28 cellular contexts compared by ENCODE assay signal in the genomic region with DNA sequence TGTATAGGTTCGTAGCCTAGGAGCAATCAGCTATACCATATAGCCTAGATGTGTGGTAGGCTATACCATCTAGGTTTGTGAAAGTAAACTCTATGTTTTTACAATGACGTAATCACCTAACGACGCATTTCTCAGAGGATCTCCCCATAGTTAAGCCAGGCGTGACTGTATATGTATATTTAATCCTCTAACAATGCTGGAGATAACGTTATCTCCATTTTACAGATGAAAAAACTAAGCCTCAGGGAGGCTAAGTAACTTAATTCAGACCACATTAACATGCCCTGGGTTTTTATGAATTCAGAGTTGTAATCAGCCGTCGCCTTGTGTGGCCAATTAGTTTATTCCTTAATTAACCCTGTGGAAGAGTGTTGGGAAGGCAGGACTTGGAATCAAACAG.
"Had no signal": no experiment of that assay in that cellular context is flagged by ENCODE, and none has a peak within 500 bp of the region (broad histone marks: within the 10 kb centered on the region; RNA-seq: fewer than 3 reads in every experiment).

No MANE protein-coding gene starts in this region.

- H3K9me3 Mint-ChIP-seq: activated CD4-positive, alpha-beta memory T cell treated with anti-CD3 and anti-CD28 coated beads, Interleukin-2, amount 10 ng/mL, durations not matched to agents 7 days and 5 days; activated T-cell treated with anti-CD3 and anti-CD28 coated beads, Interleukin-2, amount 50 U/mL, for 24 hours; activated T-cell treated with anti-CD3 and anti-CD28 coated beads, Interleukin-2, amount 50 U/mL, for 72 hours; central memory CD8-positive, alpha-beta T cell; dendritic cell treated with granulocyte-macrophage colony-stimulating factor and Interleukin-4, amounts not matched to agents 40 ng/mL and 50 ng/mL, for 4 days; endodermal cell had no signal

- H3K27ac Mint-ChIP-seq: activated CD4-positive, alpha-beta memory T cell treated with anti-CD3 and anti-CD28 coated beads, Interleukin-2, amount 10 ng/mL, durations not matched to agents 7 days and 5 days; activated CD4-positive, alpha-beta T cell treated with anti-CD3 and anti-CD28 coated beads, Interleukin-2, amount 10 ng/mL, durations not matched to agents 7 days and 5 days; activated naive CD4-positive, alpha-beta T cell treated with anti-CD3 and anti-CD28 coated beads, Interleukin-2, amount 10 ng/mL, durations not matched to agents 7 days and 5 days; activated naive CD8-positive, alpha-beta T cell; activated T-cell treated with anti-CD3 and anti-CD28 coated beads, Interleukin-2, amount 50 U/mL, for 24 hours; activated T-cell treated with anti-CD3 and anti-CD28 coated beads, Interleukin-2, amount 50 U/mL, for 72 hours; dendritic cell treated with granulocyte-macrophage colony-stimulating factor and Interleukin-4, amounts not matched to agents 40 ng/mL and 50 ng/mL, for 4 days; endodermal cell; WTC11 had no signal

- H3K4me3 ChIP-seq: coronary artery, dorsolateral prefrontal cortex had no signal

- H3K4me3 Mint-ChIP-seq: activated CD4-positive, alpha-beta memory T cell treated with anti-CD3 and anti-CD28 coated beads, Interleukin-2, amount 10 ng/mL, durations not matched to agents 7 days and 5 days; activated CD4-positive, alpha-beta T cell treated with anti-CD3 and anti-CD28 coated beads, Interleukin-2, amount 10 ng/mL, durations not matched to agents 7 days and 5 days; activated naive CD4-positive, alpha-beta T cell treated with anti-CD3 and anti-CD28 coated beads, Interleukin-2, amount 10 ng/mL, durations not matched to agents 7 days and 5 days; activated naive CD8-positive, alpha-beta T cell; activated T-cell treated with anti-CD3 and anti-CD28 coated beads, Interleukin-2, amount 50 U/mL, for 24 hours; activated T-cell treated with anti-CD3 and anti-CD28 coated beads, Interleukin-2, amount 50 U/mL, for 72 hours; central memory CD8-positive, alpha-beta T cell; dendritic cell treated with granulocyte-macrophage colony-stimulating factor and Interleukin-4, amounts not matched to agents 40 ng/mL and 50 ng/mL, for 4 days; endodermal cell; WTC11 had no signal

- H3K4me1 Mint-ChIP-seq: activated CD4-positive, alpha-beta memory T cell treated with anti-CD3 and anti-CD28 coated beads, Interleukin-2, amount 10 ng/mL, durations not matched to agents 7 days and 5 days; activated CD4-positive, alpha-beta T cell treated with anti-CD3 and anti-CD28 coated beads, Interleukin-2, amount 10 ng/mL, durations not matched to agents 7 days and 5 days; activated naive CD4-positive, alpha-beta T cell treated with anti-CD3 and anti-CD28 coated beads, Interleukin-2, amount 10 ng/mL, durations not matched to agents 7 days and 5 days; central memory CD8-positive, alpha-beta T cell had no signal

- H3K36me3 Mint-ChIP-seq: activated naive CD4-positive, alpha-beta T cell treated with anti-CD3 and anti-CD28 coated beads, Interleukin-2, amount 10 ng/mL, durations not matched to agents 7 days and 5 days; activated naive CD8-positive, alpha-beta T cell; WTC11 had no signal

- H3K27me3 Mint-ChIP-seq: activated CD4-positive, alpha-beta memory T cell treated with anti-CD3 and anti-CD28 coated beads, Interleukin-2, amount 10 ng/mL, durations not matched to agents 7 days and 5 days; activated CD4-positive, alpha-beta T cell treated with anti-CD3 and anti-CD28 coated beads, Interleukin-2, amount 10 ng/mL, durations not matched to agents 7 days and 5 days; activated naive CD4-positive, alpha-beta T cell treated with anti-CD3 and anti-CD28 coated beads, Interleukin-2, amount 10 ng/mL, durations not matched to agents 7 days and 5 days; activated T-cell treated with anti-CD3 and anti-CD28 coated beads, Interleukin-2, amount 50 U/mL, for 24 hours; central memory CD8-positive, alpha-beta T cell; dendritic cell treated with granulocyte-macrophage colony-stimulating factor and Interleukin-4, amounts not matched to agents 40 ng/mL and 50 ng/mL, for 4 days had no signal

- H3K27ac ChIP-seq: brain microvascular endothelial cell, coronary artery, dorsolateral prefrontal cortex, VCaP had no signal

- ATAC-seq: activated T-cell treated with anti-CD3 and anti-CD28 coated beads, Interleukin-2, amount 50 U/mL, for 72 hours; esophagus mucosa; WTC11 had no signal

- H3K36me3 ChIP-seq: brain microvascular endothelial cell had no signal

- DNase-seq: activated CD4-positive, alpha-beta memory T cell treated with anti-CD3 and anti-CD28 coated beads, Interleukin-2, amount 10 ng/mL, durations not matched to agents 7 days and 5 days; activated CD4-positive, alpha-beta T cell treated with anti-CD3 and anti-CD28 coated beads for 1 hour; activated CD4-positive, alpha-beta T cell treated with anti-CD3 and anti-CD28 coated beads for 4 hours; activated CD4-positive, alpha-beta T cell treated with anti-CD3 and anti-CD28 coated beads, Interleukin-2, amount 10 ng/mL, durations not matched to agents 7 days and 5 days; activated CD4-positive, alpha-beta T cell treated with anti-CD3 and anti-CD28 coated beads, Interleukin-2, amount 50 U/mL, for 4 hours; activated CD8-positive, alpha-beta memory T cell treated with anti-CD3 and anti-CD28 coated beads, Interleukin-2, amount 50 U/mL, for 48 hours; activated gamma-delta T cell; activated naive CD4-positive, alpha-beta T cell; activated naive CD4-positive, alpha-beta T cell treated with anti-CD3 and anti-CD28 coated beads, Interleukin-2, amount 10 ng/mL, durations not matched to agents 7 days and 5 days; activated T-cell treated with anti-CD3 and anti-CD28 coated beads for 4 hours; activated T-cell treated with anti-CD3 and anti-CD28 coated beads, Interleukin-2, amount 50 U/mL, for 24 hours; activated T-cell treated with anti-CD3 and anti-CD28 coated beads, Interleukin-2, amount 50 U/mL, for 72 hours; amniotic stem cell; anterior cingulate cortex; brain microvascular endothelial cell; dorsolateral prefrontal cortex; effector memory CD4-positive, alpha-beta T cell; endodermal cell; foreskin fibroblast; head of caudate nucleus; T-helper 2 cell had no signal
